2 cellular contexts compared by ENCODE assay signal in the genomic region with DNA sequence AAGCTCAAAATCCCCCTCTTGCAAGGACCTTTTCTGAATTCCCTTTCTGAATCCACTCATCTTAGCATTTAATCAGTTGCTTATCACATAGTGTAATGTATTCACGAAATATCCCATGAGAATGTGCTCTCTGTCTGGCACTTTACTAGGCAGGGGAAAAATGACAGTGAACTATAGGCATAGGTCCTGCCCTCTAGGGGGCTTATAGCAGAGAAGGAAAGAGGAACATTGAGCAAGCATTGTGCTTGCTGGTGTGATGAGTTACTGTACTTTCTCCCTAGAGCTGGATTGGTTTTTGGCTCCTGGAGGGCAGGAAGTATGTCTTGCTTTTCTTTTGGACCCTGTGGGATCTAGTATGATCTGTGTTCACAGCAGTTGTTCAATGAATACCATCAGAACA.
TF ChIP-seq lines count a peak whose summit lies in the region.

No MANE protein-coding gene starts in this region.

TF ChIP-seq in SK-N-SH, 30 proteins besides CTCF, POLR2A, EP300 and RAD21:
- TF ChIP-seq CHD2 (IDR thresholded peaks at IDR 0.05; ENCODE audit: low read length, partially characterized antibody) (no peak), EZH2phosphoT487 (IDR thresholded peaks at IDR 0.05; ENCODE audit: borderline replicate concordance, low read depth) (no peak), NRF1 (IDR thresholded peaks at IDR 0.05; ENCODE audit: low read depth, low read length) (no peak), POLR2AphosphoS5 (IDR thresholded peaks at IDR 0.05; ENCODE audit: low read depth, low read length) (no peak), TCF12 (IDR thresholded peaks at IDR 0.05) (no peak), SIN3A (IDR thresholded peaks at IDR 0.05; ENCODE audit: borderline replicate concordance, low read depth, low read length) (no peak), NFIC (IDR thresholded peaks at IDR 0.05; ENCODE audit: borderline replicate concordance) (no peak), FOXM1 (IDR thresholded peaks at IDR 0.05; ENCODE audit: low read depth) (no peak), TAF1 (IDR thresholded peaks at IDR 0.05; ENCODE audit: borderline replicate concordance, low read depth, low read length) (no peak), GABPA (IDR thresholded peaks at IDR 0.05; ENCODE audit: low read depth) (no peak), MXI1 (IDR thresholded peaks at IDR 0.05; ENCODE audit: low read depth, low read length) (no peak), YY1 (IDR thresholded peaks at IDR 0.05; ENCODE audit: low read depth) (no peak), SMC3 (IDR thresholded peaks at IDR 0.05; ENCODE audit: low read depth, low read length) (no peak), FOSL2 (IDR thresholded peaks at IDR 0.05; ENCODE audit: borderline replicate concordance, low read depth) (no peak)
- TF ChIP-seq, protein P1, sequence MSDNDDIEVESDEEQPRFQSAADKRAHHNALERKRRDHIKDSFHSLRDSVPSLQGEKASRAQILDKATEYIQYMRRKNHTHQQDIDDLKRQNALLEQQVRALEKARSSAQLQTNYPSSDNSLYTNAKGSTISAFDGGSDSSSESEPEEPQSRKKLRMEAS (IDR thresholded peaks at IDR 0.05; ENCODE audit: low read depth), result no peak
- TF ChIP-seq, protein P2, sequence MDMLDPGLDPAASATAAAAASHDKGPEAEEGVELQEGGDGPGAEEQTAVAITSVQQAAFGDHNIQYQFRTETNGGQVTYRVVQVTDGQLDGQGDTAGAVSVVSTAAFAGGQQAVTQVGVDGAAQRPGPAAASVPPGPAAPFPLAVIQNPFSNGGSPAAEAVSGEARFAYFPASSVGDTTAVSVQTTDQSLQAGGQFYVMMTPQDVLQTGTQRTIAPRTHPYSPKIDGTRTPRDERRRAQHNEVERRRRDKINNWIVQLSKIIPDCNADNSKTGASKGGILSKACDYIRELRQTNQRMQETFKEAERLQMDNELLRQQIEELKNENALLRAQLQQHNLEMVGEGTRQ (IDR thresholded peaks at IDR 0.05; ENCODE audit: borderline replicate concordance, low read depth, low read length), result no peak
- TF ChIP-seq, protein P3, sequence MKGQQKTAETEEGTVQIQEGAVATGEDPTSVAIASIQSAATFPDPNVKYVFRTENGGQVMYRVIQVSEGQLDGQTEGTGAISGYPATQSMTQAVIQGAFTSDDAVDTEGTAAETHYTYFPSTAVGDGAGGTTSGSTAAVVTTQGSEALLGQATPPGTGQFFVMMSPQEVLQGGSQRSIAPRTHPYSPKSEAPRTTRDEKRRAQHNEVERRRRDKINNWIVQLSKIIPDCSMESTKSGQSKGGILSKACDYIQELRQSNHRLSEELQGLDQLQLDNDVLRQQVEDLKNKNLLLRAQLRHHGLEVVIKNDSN (IDR thresholded peaks at IDR 0.05; ENCODE audit: borderline replicate concordance, low read depth), result no peak
- TF ChIP-seq, protein P4, sequence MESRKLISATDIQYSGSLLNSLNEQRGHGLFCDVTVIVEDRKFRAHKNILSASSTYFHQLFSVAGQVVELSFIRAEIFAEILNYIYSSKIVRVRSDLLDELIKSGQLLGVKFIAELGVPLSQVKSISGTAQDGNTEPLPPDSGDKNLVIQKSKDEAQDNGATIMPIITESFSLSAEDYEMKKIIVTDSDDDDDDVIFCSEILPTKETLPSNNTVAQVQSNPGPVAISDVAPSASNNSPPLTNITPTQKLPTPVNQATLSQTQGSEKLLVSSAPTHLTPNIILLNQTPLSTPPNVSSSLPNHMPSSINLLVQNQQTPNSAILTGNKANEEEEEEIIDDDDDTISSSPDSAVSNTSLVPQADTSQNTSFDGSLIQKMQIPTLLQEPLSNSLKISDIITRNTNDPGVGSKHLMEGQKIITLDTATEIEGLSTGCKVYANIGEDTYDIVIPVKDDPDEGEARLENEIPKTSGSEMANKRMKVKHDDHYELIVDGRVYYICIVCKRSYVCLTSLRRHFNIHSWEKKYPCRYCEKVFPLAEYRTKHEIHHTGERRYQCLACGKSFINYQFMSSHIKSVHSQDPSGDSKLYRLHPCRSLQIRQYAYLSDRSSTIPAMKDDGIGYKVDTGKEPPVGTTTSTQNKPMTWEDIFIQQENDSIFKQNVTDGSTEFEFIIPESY (IDR thresholded peaks at IDR 0.05; ENCODE audit: borderline replicate concordance, low read depth), result no peak
TF ChIP-seq in SK-N-SH: peak in this region for 0.

TF ChIP-seq in SK-N-SH treated with all-trans-retinoic acid at 6 μM for 48 hours, 23 proteins besides CTCF, POLR2A, EP300 and RAD21:
- TF ChIP-seq RARB (CRISPR knock-in tag; IDR thresholded peaks at IDR 0.05) (no peak), TOX (CRISPR knock-in tag; IDR thresholded peaks at IDR 0.05; ENCODE audit: borderline replicate concordance) (no peak), ISL1 (CRISPR knock-in tag; IDR thresholded peaks at IDR 0.05) (no peak), ZNF565 (CRISPR knock-in tag; conservative IDR thresholded peaks at IDR 0.05; ENCODE audit: low read depth) (no peak), GLIS3 (CRISPR knock-in tag; IDR thresholded peaks at IDR 0.05) (no peak), SNAI2 (CRISPR knock-in tag; IDR thresholded peaks at IDR 0.05) (no peak), ZNF70 (CRISPR knock-in tag; IDR thresholded peaks at IDR 0.05) (no peak), ZC3H10 (CRISPR knock-in tag; IDR thresholded peaks at IDR 0.05) (no peak), ZFP30 (CRISPR knock-in tag; IDR thresholded peaks at IDR 0.05) (no peak), TCF4 (CRISPR knock-in tag; IDR thresholded peaks at IDR 0.05; ENCODE audit: borderline replicate concordance) (no peak), ZFP3 (CRISPR knock-in tag; IDR thresholded peaks at IDR 0.05) (no peak), OSR1 (CRISPR knock-in tag; IDR thresholded peaks at IDR 0.05) (no peak), ZNF8 (CRISPR knock-in tag; IDR thresholded peaks at IDR 0.05) (no peak)
- TF ChIP-seq, protein P5, sequence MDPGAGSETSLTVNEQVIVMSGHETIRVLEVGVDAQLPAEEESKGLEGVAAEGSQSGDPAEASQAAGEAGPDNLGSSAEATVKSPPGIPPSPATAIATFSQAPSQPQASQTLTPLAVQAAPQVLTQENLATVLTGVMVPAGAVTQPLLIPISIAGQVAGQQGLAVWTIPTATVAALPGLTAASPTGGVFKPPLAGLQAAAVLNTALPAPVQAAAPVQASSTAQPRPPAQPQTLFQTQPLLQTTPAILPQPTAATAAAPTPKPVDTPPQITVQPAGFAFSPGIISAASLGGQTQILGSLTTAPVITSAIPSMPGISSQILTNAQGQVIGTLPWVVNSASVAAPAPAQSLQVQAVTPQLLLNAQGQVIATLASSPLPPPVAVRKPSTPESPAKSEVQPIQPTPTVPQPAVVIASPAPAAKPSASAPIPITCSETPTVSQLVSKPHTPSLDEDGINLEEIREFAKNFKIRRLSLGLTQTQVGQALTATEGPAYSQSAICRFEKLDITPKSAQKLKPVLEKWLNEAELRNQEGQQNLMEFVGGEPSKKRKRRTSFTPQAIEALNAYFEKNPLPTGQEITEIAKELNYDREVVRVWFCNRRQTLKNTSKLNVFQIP (CRISPR knock-in tag; IDR thresholded peaks at IDR 0.05; ENCODE audit: borderline replicate concordance, low read depth), result no peak
- TF ChIP-seq, protein P6, sequence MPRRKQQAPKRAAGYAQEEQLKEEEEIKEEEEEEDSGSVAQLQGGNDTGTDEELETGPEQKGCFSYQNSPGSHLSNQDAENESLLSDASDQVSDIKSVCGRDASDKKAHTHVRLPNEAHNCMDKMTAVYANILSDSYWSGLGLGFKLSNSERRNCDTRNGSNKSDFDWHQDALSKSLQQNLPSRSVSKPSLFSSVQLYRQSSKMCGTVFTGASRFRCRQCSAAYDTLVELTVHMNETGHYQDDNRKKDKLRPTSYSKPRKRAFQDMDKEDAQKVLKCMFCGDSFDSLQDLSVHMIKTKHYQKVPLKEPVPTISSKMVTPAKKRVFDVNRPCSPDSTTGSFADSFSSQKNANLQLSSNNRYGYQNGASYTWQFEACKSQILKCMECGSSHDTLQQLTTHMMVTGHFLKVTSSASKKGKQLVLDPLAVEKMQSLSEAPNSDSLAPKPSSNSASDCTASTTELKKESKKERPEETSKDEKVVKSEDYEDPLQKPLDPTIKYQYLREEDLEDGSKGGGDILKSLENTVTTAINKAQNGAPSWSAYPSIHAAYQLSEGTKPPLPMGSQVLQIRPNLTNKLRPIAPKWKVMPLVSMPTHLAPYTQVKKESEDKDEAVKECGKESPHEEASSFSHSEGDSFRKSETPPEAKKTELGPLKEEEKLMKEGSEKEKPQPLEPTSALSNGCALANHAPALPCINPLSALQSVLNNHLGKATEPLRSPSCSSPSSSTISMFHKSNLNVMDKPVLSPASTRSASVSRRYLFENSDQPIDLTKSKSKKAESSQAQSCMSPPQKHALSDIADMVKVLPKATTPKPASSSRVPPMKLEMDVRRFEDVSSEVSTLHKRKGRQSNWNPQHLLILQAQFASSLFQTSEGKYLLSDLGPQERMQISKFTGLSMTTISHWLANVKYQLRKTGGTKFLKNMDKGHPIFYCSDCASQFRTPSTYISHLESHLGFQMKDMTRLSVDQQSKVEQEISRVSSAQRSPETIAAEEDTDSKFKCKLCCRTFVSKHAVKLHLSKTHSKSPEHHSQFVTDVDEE (CRISPR knock-in tag; IDR thresholded peaks at IDR 0.05), result no peak
- TF ChIP-seq, protein P7, sequence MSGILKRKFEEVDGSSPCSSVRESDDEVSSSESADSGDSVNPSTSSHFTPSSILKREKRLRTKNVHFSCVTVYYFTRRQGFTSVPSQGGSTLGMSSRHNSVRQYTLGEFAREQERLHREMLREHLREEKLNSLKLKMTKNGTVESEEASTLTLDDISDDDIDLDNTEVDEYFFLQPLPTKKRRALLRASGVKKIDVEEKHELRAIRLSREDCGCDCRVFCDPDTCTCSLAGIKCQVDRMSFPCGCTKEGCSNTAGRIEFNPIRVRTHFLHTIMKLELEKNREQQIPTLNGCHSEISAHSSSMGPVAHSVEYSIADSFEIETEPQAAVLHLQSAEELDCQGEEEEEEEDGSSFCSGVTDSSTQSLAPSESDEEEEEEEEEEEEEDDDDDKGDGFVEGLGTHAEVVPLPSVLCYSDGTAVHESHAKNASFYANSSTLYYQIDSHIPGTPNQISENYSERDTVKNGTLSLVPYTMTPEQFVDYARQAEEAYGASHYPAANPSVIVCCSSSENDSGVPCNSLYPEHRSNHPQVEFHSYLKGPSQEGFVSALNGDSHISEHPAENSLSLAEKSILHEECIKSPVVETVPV (CRISPR knock-in tag; IDR thresholded peaks at IDR 0.05), result no peak
